8 cellular contexts compared by ENCODE assay signal in genomic region chr19:18833849-18834643, GRCh38. TPM values are rescaled to one million over a fixed set of nuclear protein-coding genes. Genes with fewer than 3 reads are reported as not detected.
DNase-seq lines count a peak whose midpoint lies in the region; ATAC-seq, FAIRE-seq and TF ChIP-seq lines count a peak whose summit lies in the region.

No MANE protein-coding gene starts in this region.

- H3K4me1 ChIP-seq in mucosa of descending colon (ENCODE audit: low read depth): peaks cover 53% of the 10 kb centered on the region

- H3K36me3 ChIP-seq in bronchial epithelial cell (ENCODE audit: control insufficient read depth, insufficient read depth, low read length): peaks cover 2% of the 10 kb centered on the region
- no peaks in the 10 kb centered on the region for H3K36me3 ChIP-seq in mucosa of descending colon (ENCODE audit: low read depth)

- peak; percentile 26 for DNase-seq in ELR (ENCODE audit: low read depth)
- peak; percentile 97 for DNase-seq in NCI-H146 (lab: John Stamatoyannopoulos, UW)
- no peak for DNase-seq in bronchial epithelial cell (ENCODE audit: low read depth)
- DNase-seq in mucosa of descending colon: peak in 1 of 3 donors; percentile 71
- DNase-seq in central memory CD4-positive, alpha-beta T cell: no peak
- no peak for DNase-seq in RCC 7860 (ENCODE audit: low spot score)
- DNase-seq in NCI-H1436 treated with DMSO at 0.1 percent for 48 hours (lab: John Stamatoyannopoulos, UW): no peak

- ATAC-seq in mucosa of descending colon (peak; percentile 72), GM18873 (IDR thresholded peaks at IDR 0.05; ENCODE audit: low FRiP score, unreplicated experiment) (no peak)

- no peak for TF ChIP-seq CTCF in bronchial epithelial cell (IDR thresholded peaks at IDR 0.05; ENCODE audit: insufficient read depth, low read length, severe bottlenecking)
- TF ChIP-seq CTCF in mucosa of descending colon (IDR thresholded peaks at IDR 0.05): no peak

- intact Hi-C loops in mucosa of descending colon (cut with DNase I, micrococcal nuclease): no loop called here

- H3K27me3 ChIP-seq in bronchial epithelial cell (ENCODE audit: control insufficient read depth, insufficient read depth, low read length): no peaks in the 10 kb centered on the region

- H3K4me3 ChIP-seq in bronchial epithelial cell (ENCODE audit: low read depth, low read length): peak overlapping the region; percentile 65
- no peak overlapping the region for H3K4me3 ChIP-seq in mucosa of descending colon

- no peak for FAIRE-seq in bronchial epithelial cell (lab: Jason Lieb, UNC)
- no peak for FAIRE-seq in RCC 7860 (lab: Jason Lieb, UNC)

- no peaks in the 10 kb centered on the region for H3K9me3 ChIP-seq in mucosa of descending colon

RNA-seq across cellular contexts. Expression of gene UPF1, which starts 2.3 kb away (rescaled TPM):
- total RNA-seq in bronchial epithelial cell (80.9 and 82.9 TPM in 2 replicates), mucosa of descending colon (10 to 100 TPM; 79.2 to 87.2 (median 83.4) TPM)

RNA-seq across cellular contexts. Expression of gene COMP, which starts 42.9 kb away (rescaled TPM):
- total RNA-seq in bronchial epithelial cell: not detected in 2 replicates
- total RNA-seq in mucosa of descending colon: under 1 TPM in 2 of 3 donors, not detected in 1; 0.12 to 0.95 TPM

Comparison
In these comparisons a context has a peak if more than half of its experiments do, and no peak if none do; other contexts are left out.
1. DNase-seq: peak in ELR (single experiment) and NCI-H146 (single experiment); none in bronchial epithelial cell (single experiment), central memory CD4-positive, alpha-beta T cell (single experiment), RCC 7860 (single experiment) and NCI-H1436 treated with DMSO at 0.1 percent for 48 hours (single experiment).